Comparison of ENCODE assay signal across 21 cellular contexts in genomic region chr7:7212612-7213011, GRCh38. TPM values are rescaled to one million over a fixed set of nuclear protein-coding genes. Genes with fewer than 3 reads are reported as not detected.
DNase-seq lines count a peak whose midpoint lies in the region; ATAC-seq, FAIRE-seq and TF ChIP-seq lines count a peak whose summit lies in the region.
"Had no signal": no experiment of that assay in that cellular context is flagged by ENCODE, and none has a peak within 500 bp of the region (broad histone marks: within the 10 kb centered on the region; RNA-seq: fewer than 3 reads in every experiment).

No MANE protein-coding gene starts in this region.

- TF ChIP-seq CTCF in left ventricle myocardium inferior (IDR thresholded peaks at IDR 0.05; ENCODE audit: borderline replicate concordance) (no peak), bronchial epithelial cell (IDR thresholded peaks at IDR 0.05; ENCODE audit: insufficient read depth, low read length, severe bottlenecking) (no peak), keratinocyte (optimal IDR thresholded peaks at IDR 0.05 in 1 of 3, IDR thresholded peaks at IDR 0.05 in 1 of 3, conservative IDR thresholded peaks at IDR 0.05 in 1 of 3; ENCODE audit: extremely low read depth in 1 of 3, insufficient read depth in 2 of 3, low read length in 3 of 3) (no peak)

- no peaks in the 10 kb centered on the region for H3K27me3 ChIP-seq in left ventricle myocardium inferior (ENCODE audit: low read depth)
- no peaks in the 10 kb centered on the region for H3K27me3 ChIP-seq in bronchial epithelial cell (ENCODE audit: control insufficient read depth, insufficient read depth, low read length)
- H3K27me3 ChIP-seq in keratinocyte (ENCODE audit: control insufficient read depth, extremely low read depth, insufficient read depth, low read length): no peaks in the 10 kb centered on the region
- H3K27me3 ChIP-seq: BE2C had no signal

- no peak overlapping the region for H3K4me3 Mint-ChIP-seq in activated CD4-positive, alpha-beta memory T cell treated with anti-CD3 and anti-CD28 coated beads for 36 hours
- H3K4me3 Mint-ChIP-seq: activated naive CD8-positive, alpha-beta T cell treated with anti-CD3 and anti-CD28 coated beads, Interleukin-2, amount 50 U/mL, for 24 hours; activated T-helper 17 cell treated with anti-CD3 and anti-CD28 coated beads, Interleukin-2, amount 50 U/mL, for 72 hours; natural killer cell treated with Interleukin-12 subunit alpha and Interleukin-12 subunit beta and Interleukin-15 and Interleukin-18, amount 100 ng/mL, for 72 hours had no signal

- H4K20me1 ChIP-seq in keratinocyte (ENCODE audit: control insufficient read depth, extremely low read depth, insufficient read depth, low read length): no peaks in the 10 kb centered on the region

- H3K79me2 ChIP-seq in keratinocyte (ENCODE audit: control insufficient read depth, insufficient read depth, low read length): peaks cover 45% of the 10 kb centered on the region

- CTCF ChIA-PET in activated CD4-positive, alpha-beta memory T cell treated with anti-CD3 and anti-CD28 coated beads for 36 hours (lab: Charles Lee): no interaction called here

- H3K36me3 ChIP-seq in left ventricle myocardium inferior (peaks cover 19% of the 10 kb centered on the region), bronchial epithelial cell (ENCODE audit: control insufficient read depth, insufficient read depth, low read length) (peaks cover 4% of the 10 kb centered on the region), keratinocyte (ENCODE audit: control insufficient read depth in 2 of 2, extremely low read depth in 1 of 2, insufficient read depth in 2 of 2, low read length in 2 of 2) (peaks cover 5 to 12% of the 10 kb centered on the region in 2 experiments)
- H3K36me3 ChIP-seq: BE2C had no signal

- H2AFZ ChIP-seq in keratinocyte (ENCODE audit: control insufficient read depth, low read length): no peak overlapping the region

- H3K4me3 ChIP-seq in left ventricle myocardium inferior (no peak overlapping the region), bronchial epithelial cell (ENCODE audit: low read depth, low read length) (no peak overlapping the region), keratinocyte (ENCODE audit: control insufficient read depth in 2 of 3, extremely low read depth in 1 of 3, insufficient read depth in 2 of 3, low read depth in 1 of 3, low read length in 3 of 3) (no peak overlapping the region)

- H3K36me3 Mint-ChIP-seq in activated CD4-positive, alpha-beta memory T cell treated with anti-CD3 and anti-CD28 coated beads for 36 hours: peaks cover 34% of the 10 kb centered on the region

- dilution Hi-C loops in keratinocyte (cut with MboI; ENCODE audit: extremely low pct_ligation_motif_present, low sequenced_read_pairs): no loop called here

- POLR2A ChIA-PET in activated CD4-positive, alpha-beta memory T cell treated with anti-CD3 and anti-CD28 coated beads for 36 hours (lab: Charles Lee): no interaction called here

- DNase-seq in left ventricle myocardium inferior (no peak), left cardiac atrium (no peak), bronchial epithelial cell (ENCODE audit: low read depth) (no peak), keratinocyte (ENCODE audit: low read depth, low spot score) (no peak), urothelium cell line (ENCODE audit: low spot score) (no peak), HuH-7 (ENCODE audit: low spot score) (no peak), substantia nigra (lab: John Stamatoyannopoulos, UW) (no peak)
- DNase-seq in activated CD4-positive, alpha-beta memory T cell treated with anti-CD3 and anti-CD28 coated beads for 36 hours: no peak
- DNase-seq: 8988T; activated naive CD8-positive, alpha-beta T cell treated with anti-CD3 and anti-CD28 coated beads, Interleukin-2, amount 50 U/mL, for 24 hours; BE2C; caudate nucleus; H7; head of caudate nucleus; NCI-H1930; NCI-H446; posterior cingulate gyrus; stimulated activated CD4-positive, alpha-beta T cell treated with anti-CD3 and anti-CD28 coated beads, Interleukin-4, amount 100 ng/mL, for 4 hours; T1000 had no signal

- peaks cover 21% of the 10 kb centered on the region for H3K4me1 Mint-ChIP-seq in activated CD4-positive, alpha-beta memory T cell treated with anti-CD3 and anti-CD28 coated beads for 36 hours (ENCODE audit: low read depth)

- H3K9me1 ChIP-seq in keratinocyte (ENCODE audit: control insufficient read depth, extremely low read depth, insufficient read depth, low read length): no peaks in the 10 kb centered on the region

- ATAC-seq in left cardiac atrium: no peak
- ATAC-seq: activated naive CD8-positive, alpha-beta T cell treated with anti-CD3 and anti-CD28 coated beads, Interleukin-2, amount 50 U/mL, for 24 hours; activated T-helper 17 cell treated with anti-CD3 and anti-CD28 coated beads, Interleukin-2, amount 50 U/mL, for 72 hours; natural killer cell treated with Interleukin-12 subunit alpha and Interleukin-12 subunit beta and Interleukin-15 and Interleukin-18, amount 100 ng/mL, for 72 hours had no signal

- H3K9me3 ChIP-seq in left ventricle myocardium inferior (replicated peaks): no peaks in the 10 kb centered on the region
- H3K9me3 ChIP-seq in keratinocyte (ENCODE audit: control insufficient read depth, low read depth, low read length): no peaks in the 10 kb centered on the region
- H3K9me3 ChIP-seq: BE2C had no signal

- no peak overlapping the region for H3K9ac ChIP-seq in keratinocyte (ENCODE audit: control insufficient read depth, extremely low read depth, insufficient read depth, low read length)

- no peak overlapping the region for H3K27ac Mint-ChIP-seq in activated CD4-positive, alpha-beta memory T cell treated with anti-CD3 and anti-CD28 coated beads for 36 hours
- H3K27ac Mint-ChIP-seq: activated naive CD8-positive, alpha-beta T cell treated with anti-CD3 and anti-CD28 coated beads, Interleukin-2, amount 50 U/mL, for 24 hours; activated T-helper 17 cell treated with anti-CD3 and anti-CD28 coated beads, Interleukin-2, amount 50 U/mL, for 72 hours; natural killer cell treated with Interleukin-12 subunit alpha and Interleukin-12 subunit beta and Interleukin-15 and Interleukin-18, amount 100 ng/mL, for 72 hours had no signal

- H3K4me2 ChIP-seq in keratinocyte (ENCODE audit: control insufficient read depth, extremely low read depth, insufficient read depth, low read depth, low read length): no peak overlapping the region

- intact Hi-C loops in left ventricle myocardium inferior (cut with micrococcal nuclease): no loop called here
- intact Hi-C loops in left cardiac atrium (cut with DNase I): no loop called here
- intact Hi-C loops in activated CD4-positive, alpha-beta memory T cell treated with anti-CD3 and anti-CD28 coated beads for 36 hours (cut with micrococcal nuclease): no loop called here

- H3K27ac ChIP-seq in left ventricle myocardium inferior (replicated peaks): peak overlapping the region; percentile 36
- H3K27ac ChIP-seq in keratinocyte (ENCODE audit: control insufficient read depth, insufficient read depth, low read length): no peak overlapping the region
- no peak overlapping the region for H3K27ac ChIP-seq in substantia nigra (ENCODE audit: low read depth, low read length, poor library complexity, severe bottlenecking)

- H3K9me3 Mint-ChIP-seq in activated CD4-positive, alpha-beta memory T cell treated with anti-CD3 and anti-CD28 coated beads for 36 hours: no peaks in the 10 kb centered on the region
- H3K9me3 Mint-ChIP-seq: activated naive CD8-positive, alpha-beta T cell treated with anti-CD3 and anti-CD28 coated beads, Interleukin-2, amount 50 U/mL, for 24 hours; activated T-helper 17 cell treated with anti-CD3 and anti-CD28 coated beads, Interleukin-2, amount 50 U/mL, for 72 hours; natural killer cell treated with Interleukin-12 subunit alpha and Interleukin-12 subunit beta and Interleukin-15 and Interleukin-18, amount 100 ng/mL, for 72 hours had no signal

- no peaks in the 10 kb centered on the region for H3K27me3 Mint-ChIP-seq in activated CD4-positive, alpha-beta memory T cell treated with anti-CD3 and anti-CD28 coated beads for 36 hours
- H3K27me3 Mint-ChIP-seq: activated naive CD8-positive, alpha-beta T cell treated with anti-CD3 and anti-CD28 coated beads, Interleukin-2, amount 50 U/mL, for 24 hours; activated T-helper 17 cell treated with anti-CD3 and anti-CD28 coated beads, Interleukin-2, amount 50 U/mL, for 72 hours; natural killer cell treated with Interleukin-12 subunit alpha and Interleukin-12 subunit beta and Interleukin-15 and Interleukin-18, amount 100 ng/mL, for 72 hours had no signal

- H3K4me1 ChIP-seq in left ventricle myocardium inferior: peaks cover 30% of the 10 kb centered on the region
- H3K4me1 ChIP-seq in keratinocyte (ENCODE audit: control insufficient read depth, extremely low read depth, insufficient read depth, low read length): peaks cover 12% of the 10 kb centered on the region
- H3K4me1 ChIP-seq: BE2C had no signal

- FAIRE-seq in bronchial epithelial cell (lab: Jason Lieb, UNC) (peak; percentile 13), keratinocyte (lab: Jason Lieb, UNC) (peak; percentile 17), urothelium cell line (lab: Jason Lieb, UNC) (peak; percentile 91)

RNA-seq across cellular contexts. Expression of gene C1GALT1, which starts 30.3 kb away (rescaled TPM):
- total RNA-seq in left ventricle myocardium inferior: 19.4 TPM
- 10 to 100 TPM; 17.2 to 21.6 TPM for total RNA-seq in left cardiac atrium
- 30.3 and 31.1 TPM in 2 replicates for total RNA-seq in bronchial epithelial cell
- polyA plus RNA-seq in keratinocyte: 30.6 to 44.3 TPM (median 32.7 TPM) in 3 replicates
- 50.8 TPM for polyA plus RNA-seq in keratinocyte (2011; ENCODE audit: low read depth)
- 13.2 and 30.3 TPM in 2 replicates for polyA plus RNA-seq in keratinocyte (2011; cell fraction: cytosol; rRNA removed)
- 38.1 and 51.3 TPM in 2 replicates for polyA plus RNA-seq in keratinocyte (2011; cell fraction: nucleus; rRNA removed)
- polyA plus RNA-seq in keratinocyte (2012; ENCODE audit: low replicate concordance): 18.1 and 24.4 TPM in 2 replicates
- 2.3 to 32.5 TPM (median 12.1 TPM) in 3 replicates for polyA minus RNA-seq in keratinocyte
- polyA minus RNA-seq in keratinocyte (2011; cell fraction: cytosol; rRNA and poly(A)+ RNA removed): 17.3 TPM
- polyA minus RNA-seq in keratinocyte (2011; cell fraction: nucleus; rRNA and poly(A)+ RNA removed): 26.7 and 49.9 TPM in 2 replicates
- total RNA-seq in activated CD4-positive, alpha-beta memory T cell treated with anti-CD3 and anti-CD28 coated beads for 36 hours: 10 to 100 TPM; 34.1 to 36.7 TPM
